Comparison of ENCODE assay signal across 8 cellular contexts in the genomic region with DNA sequence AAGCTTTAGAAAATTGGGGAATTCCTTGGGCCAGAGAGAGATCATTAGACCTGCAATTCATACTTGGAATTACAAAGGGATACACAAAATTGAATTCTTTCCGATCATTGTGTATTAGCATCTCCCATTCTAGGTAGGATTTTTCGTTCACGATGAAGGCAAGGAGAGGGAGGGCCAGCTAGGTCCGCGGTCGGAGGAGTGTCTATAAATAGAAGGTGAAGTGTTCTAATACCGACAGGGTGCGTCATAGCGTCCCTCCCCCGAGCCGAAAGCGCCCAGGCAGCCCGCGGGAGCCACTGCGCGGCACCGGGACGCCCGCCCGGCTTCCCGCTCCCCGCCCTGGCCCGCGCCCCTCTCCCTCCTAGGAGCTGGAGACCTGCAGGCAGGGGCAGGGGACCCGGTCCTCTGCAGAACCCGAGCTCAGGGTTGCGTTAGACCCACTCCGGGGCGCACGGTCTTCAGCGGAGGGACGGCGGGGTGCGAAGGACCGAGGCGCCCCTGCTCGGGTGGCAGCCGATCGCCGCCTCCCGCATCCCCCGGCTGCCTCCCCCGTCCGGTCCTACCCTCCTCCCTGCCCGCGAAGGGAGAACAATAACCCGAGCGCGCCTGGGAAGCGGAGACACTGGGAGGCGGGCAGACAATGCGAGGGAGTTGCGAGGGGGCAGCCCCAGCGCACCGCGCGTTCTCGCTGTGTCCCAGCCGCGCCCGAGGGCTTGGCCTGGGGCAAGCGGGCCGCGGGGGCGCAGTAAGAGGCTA.
A peak's percentile ranks its signal among the peaks of the same experiment; 100 is the strongest.
DNase-seq lines count a peak whose midpoint lies in the region; ATAC-seq lines count a peak whose summit lies in the region.

No MANE protein-coding gene starts in this region.

- H3K4me3 Mint-ChIP-seq in effector memory CD8-positive, alpha-beta T cell: peak overlapping the region; percentile 92

- no peaks in the 10 kb centered on the region for H3K27me3 Mint-ChIP-seq in effector memory CD8-positive, alpha-beta T cell

- H3K4me1 Mint-ChIP-seq in effector memory CD8-positive, alpha-beta T cell (ENCODE audit: low read depth in 2 of 2): peaks cover 11 to 15% of the 10 kb centered on the region in 2 donors

- H3K27ac Mint-ChIP-seq in effector memory CD8-positive, alpha-beta T cell: peak overlapping the region; percentile 90 to 95

- DNase-seq in COLO829 (ENCODE audit: low spot score) (peak; percentile 71), NCI-H82 (lab: John Stamatoyannopoulos, UW) (peak; percentile 92), mesenteric fat pad (ENCODE audit: low spot score) (peak; percentile 94)
- DNase-seq in activated CD8-positive, alpha-beta memory T cell treated with anti-CD3 and anti-CD28 coated beads for 4 hours (ENCODE audit: low read depth in 2 of 2): peak; percentile 53 to 61
- peak; percentile 65 to 66 (median 65) for DNase-seq in effector memory CD8-positive, alpha-beta T cell
- DNase-seq in stimulated activated CD8-positive, alpha-beta memory T cell treated with anti-CD3 and anti-CD28 coated beads, Interleukin-15, amount 100 ng/mL, for 1 hour (ENCODE audit: low read depth): peak; percentile 48

- H3K36me3 Mint-ChIP-seq in effector memory CD8-positive, alpha-beta T cell (ENCODE audit: insufficient read depth): peaks cover 8% of the 10 kb centered on the region

- ATAC-seq in GM19455 (IDR thresholded peaks at IDR 0.05; ENCODE audit: unreplicated experiment) (peak; percentile 91), HG03575 (IDR thresholded peaks at IDR 0.05; ENCODE audit: extremely low read depth, insufficient number of reproducible peaks, low FRiP score, unreplicated experiment) (peak; percentile 43)
- peak; percentile 89 for ATAC-seq in effector memory CD8-positive, alpha-beta T cell (replicated peaks)

- H3K9me3 Mint-ChIP-seq in effector memory CD8-positive, alpha-beta T cell: no peaks in the 10 kb centered on the region

Comparison
In these comparisons a context has a peak if more than half of its experiments do, and no peak if none do; other contexts are left out.
1. Peak in every context shown above with its lines: DNase-seq and ATAC-seq.